12 cellular contexts compared by ENCODE assay signal in genomic region chr7:16817536-16817935, GRCh38. TPM values are rescaled to one million over a fixed set of nuclear protein-coding genes. Genes with fewer than 3 reads are reported as not detected.
DNase-seq lines count a peak whose midpoint lies in the region; ATAC-seq, FAIRE-seq and TF ChIP-seq lines count a peak whose summit lies in the region.
"Had no signal": no experiment of that assay in that cellular context is flagged by ENCODE, and none has a peak within 500 bp of the region (broad histone marks: within the 10 kb centered on the region; RNA-seq: fewer than 3 reads in every experiment).

No MANE protein-coding gene starts in this region.

- TF ChIP-seq CTCF in A549 (IDR thresholded peaks at IDR 0.05) (no peak), HFFc6 (IDR thresholded peaks at IDR 0.05) (no peak), VCaP (conservative IDR thresholded peaks at IDR 0.05) (no peak), foreskin keratinocyte (conservative IDR thresholded peaks at IDR 0.05) (no peak), WERI-Rb-1 (IDR thresholded peaks at IDR 0.05; ENCODE audit: low read depth, low read length) (no peak), ovary (IDR thresholded peaks at IDR 0.05) (no peak)

- TF ChIP-seq EP300 in A549 (IDR thresholded peaks at IDR 0.05): no peak
- TF ChIP-seq EP300 in ovary (IDR thresholded peaks at IDR 0.05): no peak

- TF ChIP-seq RAD21 in A549 (conservative IDR thresholded peaks at IDR 0.05 in 1 of 2, IDR thresholded peaks at IDR 0.05 in 1 of 2): no peak

- intact Hi-C loops in head of caudate nucleus (cut with DNase I): no loop called here
- intact Hi-C loops in ovary (cut with DNase I): no loop called here

- H3K4me3 ChIP-seq in A549: no peak overlapping the region
- H3K4me3 ChIP-seq in WERI-Rb-1 (ENCODE audit: low read depth, low read length): no peak overlapping the region
- H3K4me3 ChIP-seq in ovary: no peak overlapping the region

- CTCF ChIA-PET in A549 (lab: Yijun Ruan, JAX): interaction anchor here (0.9 to 2.0 kb wide), 4 partner anchors 15 to 101 kb away, joined by 4 to 8 read pairs (median 6); no protein-coding TSS in a partner anchor

- no peaks in the 10 kb centered on the region for H3K27me3 ChIP-seq in foreskin keratinocyte
- no peaks in the 10 kb centered on the region for H3K27me3 ChIP-seq in WERI-Rb-1 (ENCODE audit: insufficient read depth, low read depth, severe bottlenecking)
- H3K27me3 ChIP-seq in ovary: no peaks in the 10 kb centered on the region

- peak overlapping the region; percentile 55 to 64 for H3K27ac ChIP-seq in A549
- peak overlapping the region; percentile 87 for H3K27ac ChIP-seq in VCaP
- no peak overlapping the region for H3K27ac ChIP-seq in foreskin keratinocyte
- no peak overlapping the region for H3K27ac ChIP-seq in WERI-Rb-1
- no peak overlapping the region for H3K27ac ChIP-seq in ovary

- ATAC-seq in A549 (peak; percentile 48 to 64; a peak in 3 of 6 replicates), foreskin keratinocyte (peak; percentile 96)

- no peaks in the 10 kb centered on the region for H3K9me3 Mint-ChIP-seq in HFFc6
- H3K9me3 Mint-ChIP-seq: T-helper 1 cell treated with Interleukin-12 subunit alpha and Interleukin-12 subunit beta and Interleukin-4 antibody, amounts not matched to agents 30 μg/mL and 1 μg/mL, for 36 hours had no signal

- H3K4me2 ChIP-seq in A549: peak overlapping the region; percentile 57

- H3K27me3 Mint-ChIP-seq in HFFc6 (ENCODE audit: insufficient read depth): no peaks in the 10 kb centered on the region; the same call in 1 of the 2 replicates

- WGBS in A549 (ENCODE audit: missing lambda C conversion rate): 8% methylated on average over 1 of the region's 1 CpG
- WGBS in ovary, 3 donors: 88 to 95% (median 89%) methylated on average over 1 of the region's 1 CpG

- no peak for TF ChIP-seq POLR2A in A549 (IDR thresholded peaks at IDR 0.05; ENCODE audit: low read length)
- no peak for TF ChIP-seq POLR2A in ovary (IDR thresholded peaks at IDR 0.05)

- FAIRE-seq in A549 (lab: Jason Lieb, UNC): peak; percentile 91
- FAIRE-seq: H1 had no signal

- H3K4me1 Mint-ChIP-seq in HFFc6 (ENCODE audit: low read depth): peaks cover 11% of the 10 kb centered on the region

- H3K4me1 ChIP-seq in A549 (peaks cover 57% of the 10 kb centered on the region), foreskin keratinocyte (peaks cover 10% of the 10 kb centered on the region), ovary (ENCODE audit: insufficient read depth) (no peaks in the 10 kb centered on the region)

- H3K36me3 Mint-ChIP-seq in HFFc6 (ENCODE audit: low read depth): no peaks in the 10 kb centered on the region
- H3K36me3 Mint-ChIP-seq: stimulated activated naive B cell treated with anti-CD40 and anti-IgM and Interleukin-4, amounts not matched to agents 10 μg/mL and 1 μg/mL and 100 μg/mL, for 72 hours had no signal

- H3K9me3 ChIP-seq in A549 (no peaks in the 10 kb centered on the region; the same call in 2 of the 3 replicates), WERI-Rb-1 (ENCODE audit: severe bottlenecking) (no peaks in the 10 kb centered on the region), ovary (no peaks in the 10 kb centered on the region)

- no peak overlapping the region for H3K27ac Mint-ChIP-seq in HFFc6
- H3K27ac Mint-ChIP-seq: stimulated activated naive B cell treated with anti-CD40 and anti-IgM and Interleukin-4, amounts not matched to agents 10 μg/mL and 1 μg/mL and 100 μg/mL, for 72 hours; T-helper 1 cell treated with Interleukin-12 subunit alpha and Interleukin-12 subunit beta and Interleukin-4 antibody, amounts not matched to agents 30 μg/mL and 1 μg/mL, for 36 hours had no signal

- POLR2A ChIA-PET in A549 (lab: Yijun Ruan, JAX): no interaction called here

- DNase-seq in A549 (ENCODE audit: low read depth in 1 of 2, low spot score in 1 of 2) (peak; percentile 37 to 79), HFFc6 (peak; percentile 42), foreskin keratinocyte (peak; percentile 72 to 86), head of caudate nucleus (no peak), WERI-Rb-1 (no peak), ovary (no peak), NCI-H2227 treated with DMSO at 0.1 percent for 48 hours (lab: John Stamatoyannopoulos, UW) (no peak)
- DNase-seq: islet precursor cell; stimulated activated naive B cell treated with anti-CD40 and anti-IgM and Interleukin-4, amounts not matched to agents 10 μg/mL and 1 μg/mL and 100 μg/mL, for 72 hours had no signal

- H3K4me3 Mint-ChIP-seq in HFFc6: no peak overlapping the region; the same call in 1 of the 2 replicates
- H3K4me3 Mint-ChIP-seq: stimulated activated naive B cell treated with anti-CD40 and anti-IgM and Interleukin-4, amounts not matched to agents 10 μg/mL and 1 μg/mL and 100 μg/mL, for 72 hours; T-helper 1 cell treated with Interleukin-12 subunit alpha and Interleukin-12 subunit beta and Interleukin-4 antibody, amounts not matched to agents 30 μg/mL and 1 μg/mL, for 36 hours had no signal

- H3K36me3 ChIP-seq in WERI-Rb-1: no peaks in the 10 kb centered on the region
- no peaks in the 10 kb centered on the region for H3K36me3 ChIP-seq in ovary

TF ChIP-seq in A549, 52 proteins besides CTCF, POLR2A, EP300 and RAD21:
- TF ChIP-seq KDM1A (IDR thresholded peaks at IDR 0.05; ENCODE audit: low read depth): no peak
- no peak for TF ChIP-seq FOSL2 (IDR thresholded peaks at IDR 0.05)
- TF ChIP-seq FOSL2 (CRISPR knock-in tag; IDR thresholded peaks at IDR 0.05): peak; percentile 40
- TF ChIP-seq MAFK (IDR thresholded peaks at IDR 0.05; ENCODE audit: partially characterized antibody): peak; percentile 42

RNA-seq across cellular contexts. Expression of gene AGR2, which starts 12.7 kb away (rescaled TPM):
- 479 and 682 TPM in 2 replicates for polyA plus RNA-seq in A549 (2011; rRNA removed)
- polyA plus RNA-seq in A549 (2012; cell fraction: cytosol; rRNA removed): 144 and 151 TPM in 2 replicates
- polyA plus RNA-seq in A549 (2012; cell fraction: nucleus; rRNA removed): 84.8 and 108 TPM in 2 replicates
- polyA plus RNA-seq in A549 (2017; fragmentation: RNase III; extraction: RNeasy Plus Mini Kit Qiagen cat#74134 plus additional on column Dnase treatment): 60.7 to 67.5 TPM (median 61.8 TPM) in 3 replicates
- 203 and 270 TPM in 2 replicates for polyA minus RNA-seq in A549 (2011; rRNA and poly(A)+ RNA removed)
- not detected for total RNA-seq in HFFc6 (2021; fragmentation: NEBNext Ultra II Directional; extraction: Animal tissue kit (Norgen Biotek cat#: 25700))
- total RNA-seq in foreskin keratinocyte: 0.92 and 2.3 TPM in 2 replicates
- polyA plus RNA-seq in foreskin keratinocyte: 1.5 and 2.1 TPM in 2 replicates
- 10 to 100 TPM in 1 of 7 donors, 1 to 10 TPM in 4, not detected in 2; 1.3 to 64.3 (median 4.6) TPM for total RNA-seq in ovary
- under 1 TPM in 1 of 2 donors, not detected in 1; 0.07 TPM for polyA plus RNA-seq in ovary
- total RNA-seq: H1 had no signal
- polyA plus RNA-seq: H1 had no signal

Comparison
In these comparisons a context has a peak if more than half of its experiments do, and no peak if none do; other contexts are left out.
1. DNase-seq: peak in A549 (2 of 2), HFFc6 (single experiment) and foreskin keratinocyte (2 of 2); none in head of caudate nucleus (0 of 42), WERI-Rb-1 (single experiment), ovary (0 of 5) and NCI-H2227 treated with DMSO at 0.1 percent for 48 hours (single experiment).
2. H3K27ac ChIP-seq: peak in A549 (2 of 2) and VCaP (single experiment); none in foreskin keratinocyte (single experiment), WERI-Rb-1 (single experiment) and ovary (0 of 2).